Comparison of ENCODE assay signal across 1 cellular context in the genomic region with DNA sequence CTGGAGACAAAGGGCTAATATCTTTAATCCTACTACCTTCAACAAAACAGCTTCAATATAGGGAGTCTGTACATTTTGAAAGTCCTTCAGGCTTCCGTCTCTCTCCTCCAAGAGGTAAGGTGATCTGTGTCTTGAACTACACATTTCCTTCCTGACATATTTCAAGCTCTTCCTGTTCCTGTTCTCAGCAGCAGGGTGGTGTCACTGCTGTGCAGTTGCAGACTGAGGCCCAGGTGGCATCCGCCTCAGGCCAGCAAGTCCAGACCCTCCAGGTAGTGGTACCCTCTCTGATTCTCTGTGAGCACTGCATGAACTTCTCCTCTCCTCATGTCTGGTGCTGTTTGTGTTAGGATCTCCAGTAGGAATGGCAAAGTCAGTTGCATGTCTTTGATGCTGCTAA.
TF ChIP-seq lines count a peak whose summit lies in the region.

No MANE protein-coding gene starts in this region.

TF ChIP-seq in HepG2, 621 proteins besides CTCF, POLR2A, EP300 and RAD21:
- TF ChIP-seq RBM22 (optimal IDR thresholded peaks at IDR 0.05; ENCODE audit: low read length), result peak; percentile 44
- TF ChIP-seq, protein P1, sequence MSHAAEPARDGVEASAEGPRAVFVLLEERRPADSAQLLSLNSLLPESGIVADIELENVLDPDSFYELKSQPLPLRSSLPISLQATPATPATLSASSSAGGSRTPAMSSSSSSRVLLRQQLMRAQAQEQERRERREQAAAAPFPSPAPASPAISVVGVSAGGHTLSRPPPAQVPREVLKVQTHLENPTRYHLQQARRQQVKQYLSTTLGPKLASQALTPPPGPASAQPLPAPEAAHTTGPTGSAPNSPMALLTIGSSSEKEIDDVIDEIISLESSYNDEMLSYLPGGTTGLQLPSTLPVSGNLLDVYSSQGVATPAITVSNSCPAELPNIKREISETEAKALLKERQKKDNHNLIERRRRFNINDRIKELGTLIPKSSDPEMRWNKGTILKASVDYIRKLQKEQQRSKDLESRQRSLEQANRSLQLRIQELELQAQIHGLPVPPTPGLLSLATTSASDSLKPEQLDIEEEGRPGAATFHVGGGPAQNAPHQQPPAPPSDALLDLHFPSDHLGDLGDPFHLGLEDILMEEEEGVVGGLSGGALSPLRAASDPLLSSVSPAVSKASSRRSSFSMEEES (CRISPR knock-in tag; IDR thresholded peaks at IDR 0.05), result no peak
